ENCODE assay signal across 15 cellular contexts in the genomic region with DNA sequence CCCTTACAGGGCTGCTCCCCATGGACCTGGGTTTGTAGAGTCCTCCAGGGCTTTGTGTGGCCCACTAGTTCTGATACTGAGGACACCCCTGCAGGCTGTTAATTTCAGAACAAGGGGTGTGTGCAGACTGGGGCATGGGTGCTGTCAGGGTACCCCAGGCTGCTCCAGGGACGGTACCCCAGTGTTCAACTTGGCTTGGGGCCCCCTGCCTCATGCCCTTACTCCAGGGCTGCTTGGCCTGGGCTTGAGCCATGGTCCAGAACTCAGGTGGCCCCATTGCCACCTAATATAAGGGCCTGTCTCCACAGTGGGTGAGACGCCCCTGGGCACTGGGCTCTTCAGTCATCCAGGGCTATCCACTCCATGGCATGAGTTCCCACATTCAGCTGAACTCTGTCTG.
DNase-seq lines count a peak whose midpoint lies in the region; ATAC-seq, FAIRE-seq and TF ChIP-seq lines count a peak whose summit lies in the region.
"Had no signal": no experiment of that assay in that cellular context is flagged by ENCODE, and none has a peak within 500 bp of the region (broad histone marks: within the 10 kb centered on the region; RNA-seq: fewer than 3 reads in every experiment).

No MANE protein-coding gene starts in this region.

- no peaks in the 10 kb centered on the region for H3K9me3 Mint-ChIP-seq in stimulated activated effector memory CD8-positive, alpha-beta T cell treated with anti-CD3 and anti-CD28 coated beads, Interleukin-12 subunit alpha, Interleukin-12 subunit beta, amount 100 ng/mL, for 72 hours

- no peak for TF ChIP-seq CTCF in HepG2 (CRISPR knock-in tag; IDR thresholded peaks at IDR 0.05)
- no peak for TF ChIP-seq CTCF in right lobe of liver (IDR thresholded peaks at IDR 0.05)
- no peak for TF ChIP-seq CTCF in VCaP (conservative IDR thresholded peaks at IDR 0.05)

- peaks cover 49% of the 10 kb centered on the region for H3K79me2 ChIP-seq in HepG2 (ENCODE audit: insufficient read depth, low read length)

- H3K36me3 Mint-ChIP-seq in stimulated activated effector memory CD8-positive, alpha-beta T cell treated with anti-CD3 and anti-CD28 coated beads, Interleukin-12 subunit alpha, Interleukin-12 subunit beta, amount 100 ng/mL, for 72 hours = peaks cover 26% of the 10 kb centered on the region

- no peaks in the 10 kb centered on the region for H4K20me1 ChIP-seq in HepG2 (ENCODE audit: insufficient read depth, low read length)

- DNase-seq in HepG2 (ENCODE audit: low spot score) = no peak
- no peak for DNase-seq in right lobe of liver
- DNase-seq in stimulated activated effector memory CD8-positive, alpha-beta T cell treated with anti-CD3 and anti-CD28 coated beads, Interleukin-12 subunit alpha, Interleukin-12 subunit beta, amount 100 ng/mL, for 72 hours (ENCODE audit: low spot score in 2 of 2) = no peak
- DNase-seq in GM12892 (ENCODE audit: insufficient read length) = no peak
- DNase-seq in GM19240 (ENCODE audit: insufficient read length, low spot score) = no peak
- DNase-seq in HCEC 1CT = no peak
- DNase-seq: aorta; effector CD8-positive, alpha-beta T cell; NCI-H1417 treated with DMSO at 0.1 percent for 48 hours; stimulated activated CD4-positive, alpha-beta T cell treated with anti-CD3 and anti-CD28 coated beads, Interleukin-2, amount 100 ng/mL, for 24 hours; stimulated activated naive CD4-positive, alpha-beta T cell treated with Interleukin-2 at 50 U/mL for 16 hours had no signal

- H3K4me1 ChIP-seq in HepG2 (ENCODE audit: insufficient read depth, low read length) = peaks cover 28% of the 10 kb centered on the region
- H3K4me1 ChIP-seq in right lobe of liver = peaks cover 0 to 11% (median 3%) of the 10 kb centered on the region in 4 donors
- H3K4me1 ChIP-seq in iPS-18a (ENCODE audit: control insufficient read depth, low read depth, low read length) = peaks cover 5% of the 10 kb centered on the region

- peak overlapping the region; percentile 91 for H3K4me3 Mint-ChIP-seq in stimulated activated effector memory CD8-positive, alpha-beta T cell treated with anti-CD3 and anti-CD28 coated beads, Interleukin-12 subunit alpha, Interleukin-12 subunit beta, amount 100 ng/mL, for 72 hours

- H3K27ac ChIP-seq in HepG2 (ENCODE audit: extremely low read length, insufficient read depth, low read length) = no peak overlapping the region
- no peak overlapping the region for H3K27ac ChIP-seq in right lobe of liver
- H3K27ac ChIP-seq in VCaP = peak overlapping the region; percentile 96; the same call in 1 of the 2 replicates
- H3K27ac ChIP-seq in iPS-18a (ENCODE audit: low read length) = no peak overlapping the region

- H3K36me3 ChIP-seq in HepG2 (replicated peaks in 1 of 2; ENCODE audit: control insufficient read depth in 1 of 2, insufficient read depth in 2 of 2, low read length in 2 of 2) (peaks cover 1 to 6% of the 10 kb centered on the region in 2 experiments; a peak in 1 of 5 replicates), right lobe of liver (no peaks in the 10 kb centered on the region), iPS-18a (ENCODE audit: control insufficient read depth, low read depth, low read length) (no peaks in the 10 kb centered on the region)

- CTCF ChIA-PET in HepG2 (lab: Yijun Ruan, JAX; ENCODE audit: low intra/inter-chr PET ratio, low total read pairs) = no interaction called here

- H3K4me1 Mint-ChIP-seq in stimulated activated effector memory CD8-positive, alpha-beta T cell treated with anti-CD3 and anti-CD28 coated beads, Interleukin-12 subunit alpha, Interleukin-12 subunit beta, amount 100 ng/mL, for 72 hours = peaks cover 42% of the 10 kb centered on the region

- no CpG with 5 or more reads among the region's 2 CpGs for WGBS in HepG2 (ENCODE audit: low lambda C conversion rate)
- no CpG with 5 or more reads among the region's 2 CpGs for WGBS in right lobe of liver (ENCODE audit: insufficient coverage, low coverage, low lambda C conversion rate, missing lambda C conversion rate)

- H3K27ac Mint-ChIP-seq in stimulated activated effector memory CD8-positive, alpha-beta T cell treated with anti-CD3 and anti-CD28 coated beads, Interleukin-12 subunit alpha, Interleukin-12 subunit beta, amount 100 ng/mL, for 72 hours = no peak overlapping the region

- no peak for FAIRE-seq in HepG2 (lab: Jason Lieb, UNC)
- FAIRE-seq in GM12892 (lab: Jason Lieb, UNC) = no peak
- FAIRE-seq: G401.6 had no signal

- no peaks in the 10 kb centered on the region; a peak in 1 of 5 replicates for H3K27me3 ChIP-seq in HepG2 (ENCODE audit: control insufficient read depth in 1 of 2, insufficient read depth in 2 of 2, low read length in 2 of 2)
- H3K27me3 ChIP-seq in right lobe of liver = no peaks in the 10 kb centered on the region
- no peaks in the 10 kb centered on the region for H3K27me3 ChIP-seq in iPS-18a (ENCODE audit: control insufficient read depth, insufficient read depth, low read length)

- TF ChIP-seq EP300 in HepG2 (IDR thresholded peaks at IDR 0.05; ENCODE audit: low read depth in 2 of 2, low read length in 2 of 2) (no peak), HepG2 (CRISPR knock-in tag; IDR thresholded peaks at IDR 0.05; ENCODE audit: borderline replicate concordance) (no peak)

- intact Hi-C loops in HepG2 (cut with micrococcal nuclease; ENCODE audit: unreplicated experiment) = no loop called here
- intact Hi-C loops in right lobe of liver (cut with DNase I) = no loop called here

- ATAC-seq in HepG2 = no peak
- no peak for ATAC-seq in right lobe of liver
- ATAC-seq in stimulated activated effector memory CD8-positive, alpha-beta T cell treated with anti-CD3 and anti-CD28 coated beads, Interleukin-12 subunit alpha, Interleukin-12 subunit beta, amount 100 ng/mL, for 72 hours = no peak
- ATAC-seq: left cardiac atrium had no signal

- no peak overlapping the region for H2AFZ ChIP-seq in HepG2 (ENCODE audit: low read length)

- H3K4me2 ChIP-seq in HepG2 (ENCODE audit: low read depth, low read length) = peak overlapping the region; percentile 85

- TF ChIP-seq POLR2A in HepG2 (IDR thresholded peaks at IDR 0.05; ENCODE audit: insufficient read depth in 1 of 2, low read depth in 2 of 2, low read length in 2 of 2) (no peak), right lobe of liver (IDR thresholded peaks at IDR 0.05) (no peak), GM12892 (IDR thresholded peaks at IDR 0.05; ENCODE audit: low read depth, low read length) (no peak)

- in situ Hi-C loops in HepG2 (cut with HindIII; ENCODE audit: extremely low pct_ligation_motif_present, low pct_unique_long_range_greater_than_20kb) = no loop called here

- BruUV-seq in HepG2 (replicated peaks; lab: Mats Ljungman, UMichigan) = no TSS peak

- no peak for TF ChIP-seq RAD21 in HepG2 (CRISPR knock-in tag; IDR thresholded peaks at IDR 0.05)

- H3K4me3 ChIP-seq in HepG2 (replicated peaks in 1 of 3; ENCODE audit: insufficient read depth in 1 of 3, low read depth in 2 of 3, low read length in 3 of 3) = peak overlapping the region; percentile 70 to 92 (median 84); a peak in 4 of 6 replicates
- H3K4me3 ChIP-seq in right lobe of liver = no peak overlapping the region
- peak overlapping the region; percentile 99 for H3K4me3 ChIP-seq in iPS-18a (ENCODE audit: low read length)

- H3K9ac ChIP-seq in HepG2 (ENCODE audit: insufficient read depth, low read depth, low read length) (peak overlapping the region; percentile 24; the same call in 1 of the 2 replicates), iPS-18a (ENCODE audit: low read length) (no peak overlapping the region)

- no peaks in the 10 kb centered on the region for H3K9me3 ChIP-seq in HepG2 (ENCODE audit: low read length)
- H3K9me3 ChIP-seq in right lobe of liver = no peaks in the 10 kb centered on the region
- no peaks in the 10 kb centered on the region for H3K9me3 ChIP-seq in iPS-18a (ENCODE audit: control insufficient read depth, low read depth, low read length)

- POLR2A ChIA-PET in HepG2 (lab: Yijun Ruan, JAX) = no interaction called here

TF ChIP-seq in HepG2, 621 proteins besides CTCF, POLR2A, EP300 and RAD21 (continues in another document):
- TF ChIP-seq, protein P1, sequence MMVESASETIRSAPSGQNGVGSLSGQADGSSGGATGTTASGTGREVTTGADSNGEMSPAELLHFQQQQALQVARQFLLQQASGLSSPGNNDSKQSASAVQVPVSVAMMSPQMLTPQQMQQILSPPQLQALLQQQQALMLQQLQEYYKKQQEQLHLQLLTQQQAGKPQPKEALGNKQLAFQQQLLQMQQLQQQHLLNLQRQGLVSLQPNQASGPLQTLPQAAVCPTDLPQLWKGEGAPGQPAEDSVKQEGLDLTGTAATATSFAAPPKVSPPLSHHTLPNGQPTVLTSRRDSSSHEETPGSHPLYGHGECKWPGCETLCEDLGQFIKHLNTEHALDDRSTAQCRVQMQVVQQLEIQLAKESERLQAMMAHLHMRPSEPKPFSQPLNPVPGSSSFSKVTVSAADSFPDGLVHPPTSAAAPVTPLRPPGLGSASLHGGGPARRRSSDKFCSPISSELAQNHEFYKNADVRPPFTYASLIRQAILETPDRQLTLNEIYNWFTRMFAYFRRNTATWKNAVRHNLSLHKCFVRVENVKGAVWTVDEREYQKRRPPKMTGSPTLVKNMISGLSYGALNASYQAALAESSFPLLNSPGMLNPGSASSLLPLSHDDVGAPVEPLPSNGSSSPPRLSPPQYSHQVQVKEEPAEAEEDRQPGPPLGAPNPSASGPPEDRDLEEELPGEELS (CRISPR knock-in tag; IDR thresholded peaks at IDR 0.05) = no peak
- TF ChIP-seq, protein P2, sequence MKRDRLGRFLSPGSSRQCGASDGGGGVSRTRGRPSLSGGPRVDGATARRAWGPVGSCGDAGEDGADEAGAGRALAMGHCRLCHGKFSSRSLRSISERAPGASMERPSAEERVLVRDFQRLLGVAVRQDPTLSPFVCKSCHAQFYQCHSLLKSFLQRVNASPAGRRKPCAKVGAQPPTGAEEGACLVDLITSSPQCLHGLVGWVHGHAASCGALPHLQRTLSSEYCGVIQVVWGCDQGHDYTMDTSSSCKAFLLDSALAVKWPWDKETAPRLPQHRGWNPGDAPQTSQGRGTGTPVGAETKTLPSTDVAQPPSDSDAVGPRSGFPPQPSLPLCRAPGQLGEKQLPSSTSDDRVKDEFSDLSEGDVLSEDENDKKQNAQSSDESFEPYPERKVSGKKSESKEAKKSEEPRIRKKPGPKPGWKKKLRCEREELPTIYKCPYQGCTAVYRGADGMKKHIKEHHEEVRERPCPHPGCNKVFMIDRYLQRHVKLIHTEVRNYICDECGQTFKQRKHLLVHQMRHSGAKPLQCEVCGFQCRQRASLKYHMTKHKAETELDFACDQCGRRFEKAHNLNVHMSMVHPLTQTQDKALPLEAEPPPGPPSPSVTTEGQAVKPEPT (CRISPR knock-in tag; IDR thresholded peaks at IDR 0.05; ENCODE audit: low read depth) = no peak
- TF ChIP-seq, protein P3, sequence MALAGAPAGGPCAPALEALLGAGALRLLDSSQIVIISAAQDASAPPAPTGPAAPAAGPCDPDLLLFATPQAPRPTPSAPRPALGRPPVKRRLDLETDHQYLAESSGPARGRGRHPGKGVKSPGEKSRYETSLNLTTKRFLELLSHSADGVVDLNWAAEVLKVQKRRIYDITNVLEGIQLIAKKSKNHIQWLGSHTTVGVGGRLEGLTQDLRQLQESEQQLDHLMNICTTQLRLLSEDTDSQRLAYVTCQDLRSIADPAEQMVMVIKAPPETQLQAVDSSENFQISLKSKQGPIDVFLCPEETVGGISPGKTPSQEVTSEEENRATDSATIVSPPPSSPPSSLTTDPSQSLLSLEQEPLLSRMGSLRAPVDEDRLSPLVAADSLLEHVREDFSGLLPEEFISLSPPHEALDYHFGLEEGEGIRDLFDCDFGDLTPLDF (CRISPR knock-in tag; IDR thresholded peaks at IDR 0.05) = no peak
- no peak for TF ChIP-seq HHEX (CRISPR knock-in tag; IDR thresholded peaks at IDR 0.05)

Comparison
In these comparisons a context has a peak if more than half of its experiments do, and no peak if none do; other contexts are left out.
1. H3K4me3 ChIP-seq: peak in HepG2 (3 of 3) and iPS-18a (single experiment); none in right lobe of liver (0 of 3).